In the genomic region with DNA sequence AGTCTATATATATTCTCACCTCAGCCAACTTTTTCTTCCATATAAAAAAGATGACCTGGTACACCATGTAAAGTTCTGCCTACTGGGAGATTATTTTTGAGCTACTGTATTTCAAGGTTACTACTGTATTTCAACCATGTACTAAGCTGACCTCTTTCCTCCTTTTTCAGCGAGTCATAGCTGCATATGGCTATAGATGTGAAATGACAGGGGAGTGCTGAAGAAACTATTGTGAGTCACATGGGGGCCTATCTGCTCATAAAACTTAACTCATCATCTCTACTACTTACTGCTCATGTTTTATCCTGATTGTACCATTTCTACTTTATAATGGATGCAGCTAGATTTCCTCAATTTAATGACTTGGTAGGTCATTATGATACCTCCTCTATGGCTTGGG, we compare ENCODE assay signal across 10 cellular contexts.
DNase-seq lines count a peak whose midpoint lies in the region; ATAC-seq and TF ChIP-seq lines count a peak whose summit lies in the region.
"Had no signal": no experiment of that assay in that cellular context is flagged by ENCODE, and none has a peak within 500 bp of the region (broad histone marks: within the 10 kb centered on the region; RNA-seq: fewer than 3 reads in every experiment).

No MANE protein-coding gene starts in this region.

- TF ChIP-seq CTCF in fibroblast of pulmonary artery (IDR thresholded peaks at IDR 0.05; ENCODE audit: low read length, missing control alignments) = no peak

- DNase-seq in AG08395 (ENCODE audit: low spot score) (peak; percentile 22), OCI-M1 (lab: John Stamatoyannopoulos, UW) (peak; percentile 43), fibroblast of pulmonary artery (ENCODE audit: low read depth) (peak; percentile 46), NCI-H2227 (lab: John Stamatoyannopoulos, UW; ENCODE audit: unreplicated experiment) (no peak), NCI-H1048 (lab: John Stamatoyannopoulos, UW) (no peak), NCI-H187 treated with DMSO at 0.1 percent for 48 hours (lab: John Stamatoyannopoulos, UW) (no peak)
- DNase-seq: heart left ventricle, NCI-H1930 had no signal

- ATAC-seq in GM21717 (IDR thresholded peaks at IDR 0.05; ENCODE audit: unreplicated experiment) = peak; percentile 27
- ATAC-seq in GM18873 (IDR thresholded peaks at IDR 0.05; ENCODE audit: low FRiP score, unreplicated experiment) = no peak

- no peak overlapping the region for H3K4me3 ChIP-seq in fibroblast of pulmonary artery (replicated peaks; ENCODE audit: low read depth, low read length)
- H3K4me3 ChIP-seq: heart left ventricle had no signal

Comparison
In these comparisons a context has a peak if more than half of its experiments do, and no peak if none do; other contexts are left out.
1. DNase-seq: peak in AG08395 (single experiment), OCI-M1 (single experiment) and fibroblast of pulmonary artery (single experiment); none in NCI-H2227 (single experiment), NCI-H1048 (single experiment) and NCI-H187 treated with DMSO at 0.1 percent for 48 hours (single experiment).